ENCODE assay signal across 22 cellular contexts in genomic region chr13:43984292-43984691, GRCh38.
DNase-seq lines count a peak whose midpoint lies in the region; ATAC-seq, FAIRE-seq and TF ChIP-seq lines count a peak whose summit lies in the region.
"Had no signal": no experiment of that assay in that cellular context is flagged by ENCODE, and none has a peak within 500 bp of the region (broad histone marks: within the 10 kb centered on the region; RNA-seq: fewer than 3 reads in every experiment).

No MANE protein-coding gene starts in this region.

- H3K27me3 ChIP-seq in cardiac muscle cell = no peaks in the 10 kb centered on the region
- H3K27me3 ChIP-seq in heart right ventricle = no peaks in the 10 kb centered on the region
- peaks cover 15% of the 10 kb centered on the region for H3K27me3 ChIP-seq in IMR-90 (ENCODE audit: control insufficient read depth, insufficient read depth, low read length)
- no peaks in the 10 kb centered on the region for H3K27me3 ChIP-seq in CD4-positive, alpha-beta memory T cell (ENCODE audit: insufficient read depth, low read length)

- H4K5ac ChIP-seq in IMR-90 (ENCODE audit: low read depth, low read length) = no peak overlapping the region

- H3K9me1 ChIP-seq in IMR-90 (ENCODE audit: insufficient read depth, low read length) = no peaks in the 10 kb centered on the region

- H2AK5ac ChIP-seq in IMR-90 (ENCODE audit: low read depth, low read length) = no peak overlapping the region

- no peaks in the 10 kb centered on the region for H3K4me1 Mint-ChIP-seq in CD4-positive, alpha-beta memory T cell

- no peaks in the 10 kb centered on the region for H3K36me3 ChIP-seq in cardiac muscle cell
- no peaks in the 10 kb centered on the region for H3K36me3 ChIP-seq in heart right ventricle
- no peaks in the 10 kb centered on the region for H3K36me3 ChIP-seq in IMR-90 (ENCODE audit: control insufficient read depth, insufficient read depth, low read length)
- H3K36me3 ChIP-seq in CD4-positive, alpha-beta memory T cell (ENCODE audit: insufficient read depth, low read length) = no peaks in the 10 kb centered on the region
- H3K36me3 ChIP-seq: HAP-1 had no signal

- no peak for TF ChIP-seq EP300 in A549 (IDR thresholded peaks at IDR 0.05)

- no peak overlapping the region for H2BK120ac ChIP-seq in IMR-90 (ENCODE audit: low read depth, low read length)

- H3K4ac ChIP-seq in IMR-90 (ENCODE audit: low read depth, low read length) = no peak overlapping the region

- FAIRE-seq in A549 (lab: Jason Lieb, UNC) (no peak), islet of Langerhans (lab: Jason Lieb, UNC) (peak; percentile 43)
- FAIRE-seq: D721Med, GM12878, GM19239, H54 had no signal

- no peak overlapping the region for H4K91ac ChIP-seq in IMR-90 (ENCODE audit: insufficient read depth, low read depth, low read length)

- no peak overlapping the region for H3K4me3 Mint-ChIP-seq in CD4-positive, alpha-beta memory T cell
- H3K4me3 Mint-ChIP-seq: CD8-positive, alpha-beta T cell; HFFc6 had no signal

- no peaks in the 10 kb centered on the region for H4K20me1 ChIP-seq in IMR-90 (ENCODE audit: insufficient read depth, low read length)

- intact Hi-C loops in heart right ventricle (cut with DNase I) (loop anchor here in 1 of 10 donors (5.0 to 10.0 kb wide), 2 partner anchors 77 to 121 kb away; no protein-coding TSS in a partner anchor), IMR-90 (cut with micrococcal nuclease) (no loop called here)
- intact Hi-C loops in CD4-positive, alpha-beta memory T cell (cut with micrococcal nuclease) = no loop called here

- CTCF ChIA-PET in A549 (lab: Yijun Ruan, JAX) = no interaction called here
- CTCF ChIA-PET in IMR-90 (lab: Yijun Ruan, JAX) = no interaction called here
- CTCF ChIA-PET in CD4-positive, alpha-beta memory T cell (lab: Charles Lee; ENCODE audit: partially characterized antibody) = no interaction called here

- no peak overlapping the region for H3K4me2 ChIP-seq in A549
- H3K4me2 ChIP-seq in IMR-90 (ENCODE audit: low read depth, low read length) = no peak overlapping the region

- H3K4me3 ChIP-seq in cardiac muscle cell = no peak overlapping the region
- H3K4me3 ChIP-seq in heart right ventricle = no peak overlapping the region
- H3K4me3 ChIP-seq in A549 = no peak overlapping the region
- H3K4me3 ChIP-seq in IMR-90 (ENCODE audit: insufficient read depth, low read depth, low read length) = no peak overlapping the region
- no peak overlapping the region for H3K4me3 ChIP-seq in CD4-positive, alpha-beta memory T cell (ENCODE audit: low read length in 2 of 2)
- H3K4me3 ChIP-seq: GM12878, HAP-1 had no signal

- in situ Hi-C loops in IMR-90 (cut with MboI; ENCODE audit: low sequenced_read_pairs) = no loop called here

- no peak for DNase-seq in cardiac muscle cell (ENCODE audit: low read depth in 1 of 2, low spot score in 1 of 2)
- DNase-seq in heart right ventricle = no peak
- no peak for DNase-seq in A549 (ENCODE audit: low read depth in 1 of 2, low spot score in 1 of 2)
- DNase-seq in IMR-90 = no peak
- no peak for DNase-seq in NCI-H1417 (lab: John Stamatoyannopoulos, UW)
- DNase-seq in CD4-positive, alpha-beta memory T cell = no peak
- DNase-seq: 8988T; C1 segment of cervical spinal cord; CD8-positive, alpha-beta T cell; DMS 273 treated with DMSO at 0.1 percent for 48 hours; DMS79; EL; GDM1; GOT3; HFFc6 had no signal

- no peak overlapping the region for H2BK20ac ChIP-seq in IMR-90 (ENCODE audit: low read depth, low read length)

- H2AK9ac ChIP-seq in IMR-90 (replicated peaks; ENCODE audit: low read depth, low read length, poor library complexity) = no peak overlapping the region

- H2AFZ ChIP-seq in IMR-90 (replicated peaks; ENCODE audit: low read length, poor library complexity) = no peak overlapping the region

- TF ChIP-seq CTCF in cardiac muscle cell (IDR thresholded peaks at IDR 0.05; ENCODE audit: low read depth, low read length) (no peak), heart right ventricle (IDR thresholded peaks at IDR 0.05) (no peak), A549 (IDR thresholded peaks at IDR 0.05) (no peak), IMR-90 (conservative IDR thresholded peaks at IDR 0.05; ENCODE audit: low read depth, low read length) (no peak)

- TF ChIP-seq POLR2A in A549 (IDR thresholded peaks at IDR 0.05; ENCODE audit: low read length) (no peak), IMR-90 (IDR thresholded peaks at IDR 0.05; ENCODE audit: low read depth, low read length) (no peak)

- no peak overlapping the region for H3K18ac ChIP-seq in IMR-90 (ENCODE audit: low read depth, low read length)

- H3K27ac ChIP-seq in cardiac muscle cell (peak overlapping the region; percentile 93), heart right ventricle (no peak overlapping the region), A549 (no peak overlapping the region), IMR-90 (ENCODE audit: insufficient read depth, low read length) (no peak overlapping the region)
- H3K27ac ChIP-seq in CD4-positive, alpha-beta memory T cell (ENCODE audit: low read depth, low read length) = no peak overlapping the region

- H3K36me3 Mint-ChIP-seq in CD4-positive, alpha-beta memory T cell = no peaks in the 10 kb centered on the region
- H3K36me3 Mint-ChIP-seq: CD8-positive, alpha-beta T cell had no signal

- ATAC-seq in heart right ventricle = no peak
- ATAC-seq in A549 = no peak
- no peak for ATAC-seq in IMR-90 (ENCODE audit: low read depth)
- no peak for ATAC-seq in GM19467 (IDR thresholded peaks at IDR 0.05; ENCODE audit: unreplicated experiment)
- ATAC-seq: CD8-positive, alpha-beta T cell; GM12878 had no signal

- peaks cover 6 to 19% of the 10 kb centered on the region in 2 donors for H3K27me3 Mint-ChIP-seq in CD4-positive, alpha-beta memory T cell

- dilution Hi-C loops in IMR-90 (cut with HindIII; ENCODE audit: low sequenced_read_pairs, unreplicated experiment) = no loop called here

- H3K9ac ChIP-seq in IMR-90 (ENCODE audit: low read depth, low read length) = no peak overlapping the region

- POLR2A ChIA-PET in A549 (lab: Yijun Ruan, JAX) = no interaction called here
- POLR2A ChIA-PET in IMR-90 (lab: Charles Lee; ENCODE audit: unreplicated experiment) = no interaction called here
- POLR2A ChIA-PET in CD4-positive, alpha-beta memory T cell (lab: Charles Lee; ENCODE audit: partially characterized antibody) = no interaction called here

- no peaks in the 10 kb centered on the region for H3K9me3 ChIP-seq in cardiac muscle cell (ENCODE audit: low read depth)
- no peaks in the 10 kb centered on the region for H3K9me3 ChIP-seq in heart right ventricle
- H3K9me3 ChIP-seq in A549 = no peaks in the 10 kb centered on the region
- no peaks in the 10 kb centered on the region for H3K9me3 ChIP-seq in IMR-90 (ENCODE audit: control insufficient read depth, insufficient read depth, low read length)
- H3K9me3 ChIP-seq in CD4-positive, alpha-beta memory T cell (ENCODE audit: control insufficient read depth in 1 of 2, low read length in 2 of 2) = no peaks in the 10 kb centered on the region
- H3K9me3 ChIP-seq: HAP-1 had no signal

- H3K23ac ChIP-seq in IMR-90 (ENCODE audit: low read depth, low read length) = no peak overlapping the region

- no peak overlapping the region for H3K56ac ChIP-seq in IMR-90 (ENCODE audit: extremely low read depth, insufficient read depth, low read length)

- H2BK5ac ChIP-seq in IMR-90 (ENCODE audit: low read depth, low read length, poor library complexity, severe bottlenecking) = no peak overlapping the region

- H2BK15ac ChIP-seq in IMR-90 (ENCODE audit: low read depth, low read length) = no peak overlapping the region

- H3K4me1 ChIP-seq in cardiac muscle cell (ENCODE audit: low read depth) (peaks cover 50% of the 10 kb centered on the region), heart right ventricle (peaks cover 0 to 28% (median 18%) of the 10 kb centered on the region in 9 donors), A549 (no peaks in the 10 kb centered on the region), IMR-90 (ENCODE audit: control insufficient read depth, insufficient read depth, low read length) (no peaks in the 10 kb centered on the region; the same call in 1 of the 2 replicates)
- H3K4me1 ChIP-seq in CD4-positive, alpha-beta memory T cell (ENCODE audit: insufficient read depth, low read length) = no peaks in the 10 kb centered on the region

- H3K79me1 ChIP-seq in IMR-90 (ENCODE audit: low read depth in 1 of 2, low read length in 2 of 2) = no peaks in the 10 kb centered on the region

- WGBS in heart right ventricle, 2 donors = 89 to 94% methylated on average over 2 of the region's 2 CpGs
- 54% methylated on average over 2 of the region's 2 CpGs for WGBS in A549 (ENCODE audit: missing lambda C conversion rate)
- WGBS in IMR-90 (ENCODE audit: extremely low coverage in 2 of 2, insufficient read length in 1 of 2), 2 experiments = no CpG with 5 or more reads among the region's 2 CpGs

- no peak overlapping the region for H3K27ac Mint-ChIP-seq in CD4-positive, alpha-beta memory T cell
- H3K27ac Mint-ChIP-seq: CD8-positive, alpha-beta T cell; HFFc6 had no signal

- no TSS peak for BruUV-seq in IMR-90 (replicated peaks; lab: Mats Ljungman, UMichigan)

- TF ChIP-seq RAD21 in A549 (conservative IDR thresholded peaks at IDR 0.05 in 1 of 2, IDR thresholded peaks at IDR 0.05 in 1 of 2) (no peak), IMR-90 (IDR thresholded peaks at IDR 0.05; ENCODE audit: low read length) (no peak)

- no peaks in the 10 kb centered on the region for H3K9me3 Mint-ChIP-seq in CD4-positive, alpha-beta memory T cell
- H3K9me3 Mint-ChIP-seq: CD8-positive, alpha-beta T cell; HFFc6 had no signal

- no peak overlapping the region for H3K14ac ChIP-seq in IMR-90 (replicated peaks; ENCODE audit: low read depth, low read length)

- H4K8ac ChIP-seq in IMR-90 (ENCODE audit: low read depth in 2 of 2, low read length in 2 of 2) = no peak overlapping the region

TF ChIP-seq in A549, 52 proteins besides CTCF, POLR2A, EP300 and RAD21:
- TF ChIP-seq ZFP36 (IDR thresholded peaks at IDR 0.05; ENCODE audit: borderline replicate concordance, partially characterized antibody) (no peak), MAFK (IDR thresholded peaks at IDR 0.05; ENCODE audit: partially characterized antibody) (peak; percentile 69)

TF ChIP-seq in IMR-90, 13 proteins besides CTCF, POLR2A, EP300 and RAD21:
- TF ChIP-seq MAFK (IDR thresholded peaks at IDR 0.05; ENCODE audit: low read depth, low read length) = peak; percentile 77
- no peak for TF ChIP-seq SMC3 (IDR thresholded peaks at IDR 0.05; ENCODE audit: low read depth, low read length)
